In genomic region chr14:106317593-106317992, GRCh38 we compare ENCODE assay signal across 28 cellular contexts.
"Had no signal": no experiment of that assay in that cellular context is flagged by ENCODE, and none has a peak within 500 bp of the region (broad histone marks: within the 10 kb centered on the region; RNA-seq: fewer than 3 reads in every experiment).

No MANE protein-coding gene starts in this region.

- H3K9me3 Mint-ChIP-seq: natural killer cell; stimulated activated effector memory CD8-positive, alpha-beta T cell treated with anti-CD3 and anti-CD28 coated beads, Interleukin-12 subunit alpha, Interleukin-12 subunit beta, amount 100 ng/mL, for 72 hours; stimulated activated naive B cell treated with anti-CD40 and anti-IgM and Interleukin-4, amounts not matched to agents 10 μg/mL and 1 μg/mL and 100 μg/mL, for 72 hours; stimulated activated naive CD8-positive, alpha-beta T cell treated with anti-CD3 and anti-CD28 coated beads, Interleukin-15, Interleukin-2, amounts not matched to agents 100 ng/mL and 50 ng/mL, for 24 hours; type B pancreatic cell had no signal

- H3K27me3 ChIP-seq: neural progenitor cell, ovary, right lobe of liver, sigmoid colon, thyroid gland, tibial nerve, uterus had no signal

- H3K9me3 ChIP-seq: ovary, psoas muscle, right lobe of liver, sigmoid colon, stomach, thoracic aorta, thyroid gland, upper lobe of right lung, uterus had no signal

- H3K27ac Mint-ChIP-seq: natural killer cell; nephron; neural progenitor cell; progenitor cell of endocrine pancreas; stimulated activated effector memory CD8-positive, alpha-beta T cell treated with anti-CD3 and anti-CD28 coated beads, Interleukin-12 subunit alpha, Interleukin-12 subunit beta, amount 100 ng/mL, for 72 hours; stimulated activated naive B cell treated with anti-CD40 and anti-IgM and Interleukin-4, amounts not matched to agents 10 μg/mL and 1 μg/mL and 100 μg/mL, for 72 hours; stimulated activated naive CD8-positive, alpha-beta T cell treated with anti-CD3 and anti-CD28 coated beads, Interleukin-15, Interleukin-2, amounts not matched to agents 100 ng/mL and 50 ng/mL, for 24 hours; type B pancreatic cell had no signal

- ATAC-seq: natural killer cell; psoas muscle; right cardiac atrium; right lobe of liver; stimulated activated effector memory CD8-positive, alpha-beta T cell treated with anti-CD3 and anti-CD28 coated beads, Interleukin-12 subunit alpha, Interleukin-12 subunit beta, amount 100 ng/mL, for 72 hours; stimulated activated naive B cell treated with anti-CD40 and anti-IgM and Interleukin-4, amounts not matched to agents 10 μg/mL and 1 μg/mL and 100 μg/mL, for 72 hours; upper lobe of right lung had no signal

- H3K4me3 ChIP-seq: neural progenitor cell, ovary, psoas muscle, right lobe of liver, sigmoid colon, stomach, thoracic aorta, thyroid gland, tibial nerve, upper lobe of right lung, uterus had no signal

- H3K36me3 Mint-ChIP-seq: natural killer cell; neural progenitor cell; stimulated activated effector memory CD8-positive, alpha-beta T cell treated with anti-CD3 and anti-CD28 coated beads, Interleukin-12 subunit alpha, Interleukin-12 subunit beta, amount 100 ng/mL, for 72 hours; stimulated activated naive B cell treated with anti-CD40 and anti-IgM and Interleukin-4, amounts not matched to agents 10 μg/mL and 1 μg/mL and 100 μg/mL, for 72 hours; type B pancreatic cell had no signal

- H3K4me1 ChIP-seq: neural progenitor cell, parathyroid adenoma, psoas muscle, right lobe of liver, sigmoid colon, stomach, thyroid gland, tibial nerve, upper lobe of right lung, uterus had no signal

- H3K79me2 ChIP-seq: parathyroid adenoma had no signal

- H3K36me3 ChIP-seq: neural progenitor cell, ovary, right lobe of liver, sigmoid colon, stomach, thoracic aorta, thyroid gland, tibial nerve, upper lobe of right lung, uterus had no signal

- H3K27me3 Mint-ChIP-seq: progenitor cell of endocrine pancreas; stimulated activated naive B cell treated with anti-CD40 and anti-IgM and Interleukin-4, amounts not matched to agents 10 μg/mL and 1 μg/mL and 100 μg/mL, for 72 hours; type B pancreatic cell had no signal

- H3K4me2 ChIP-seq: neural progenitor cell had no signal

- H3K9ac ChIP-seq: neural progenitor cell, parathyroid adenoma had no signal

- H3K4me3 Mint-ChIP-seq: natural killer cell; nephron; neural progenitor cell; stimulated activated effector memory CD8-positive, alpha-beta T cell treated with anti-CD3 and anti-CD28 coated beads, Interleukin-12 subunit alpha, Interleukin-12 subunit beta, amount 100 ng/mL, for 72 hours; stimulated activated naive B cell treated with anti-CD40 and anti-IgM and Interleukin-4, amounts not matched to agents 10 μg/mL and 1 μg/mL and 100 μg/mL, for 72 hours; stimulated activated naive CD8-positive, alpha-beta T cell treated with anti-CD3 and anti-CD28 coated beads, Interleukin-15, Interleukin-2, amounts not matched to agents 100 ng/mL and 50 ng/mL, for 24 hours; type B pancreatic cell had no signal

- DNase-seq: natural killer cell; occipital lobe; ovary; posterior cingulate gyrus; psoas muscle; right cardiac atrium; right lobe of liver; sigmoid colon; small intestine; stimulated activated CD4-positive, alpha-beta T cell treated with anti-CD3 and anti-CD28 coated beads, Interleukin-15, amount 100 ng/mL, for 24 hours; stimulated activated CD4-positive, alpha-beta T cell treated with anti-CD3 and anti-CD28 coated beads, Interleukin-2, amount 100 ng/mL, for 24 hours; stimulated activated CD4-positive, alpha-beta T cell treated with anti-CD3 and anti-CD28 coated beads, Interleukin-2, amount 100 ng/mL, for 48 hours; stimulated activated CD4-positive, alpha-beta T cell treated with anti-CD3 and anti-CD28 coated beads, Interleukin-4, amount 100 ng/mL, for 24 hours; stimulated activated naive B cell treated with anti-CD40 and anti-IgM and Interleukin-4, amounts not matched to agents 10 μg/mL and 1 μg/mL and 100 μg/mL, for 72 hours; stimulated activated naive CD4-positive, alpha-beta T cell treated with Interleukin-2 at 50 U/mL for 16 hours; stomach; thyroid gland; upper lobe of right lung; uterus had no signal

- H3K4me1 Mint-ChIP-seq: natural killer cell; nephron; neural progenitor cell; stimulated activated effector memory CD8-positive, alpha-beta T cell treated with anti-CD3 and anti-CD28 coated beads, Interleukin-12 subunit alpha, Interleukin-12 subunit beta, amount 100 ng/mL, for 72 hours had no signal

- H3K27ac ChIP-seq: neural progenitor cell, ovary, parathyroid adenoma, psoas muscle, right lobe of liver, sigmoid colon, stomach, thoracic aorta, thyroid gland, tibial nerve, upper lobe of right lung, uterus had no signal
